Comparison of ENCODE assay signal across 1 cellular context in the genomic region with DNA sequence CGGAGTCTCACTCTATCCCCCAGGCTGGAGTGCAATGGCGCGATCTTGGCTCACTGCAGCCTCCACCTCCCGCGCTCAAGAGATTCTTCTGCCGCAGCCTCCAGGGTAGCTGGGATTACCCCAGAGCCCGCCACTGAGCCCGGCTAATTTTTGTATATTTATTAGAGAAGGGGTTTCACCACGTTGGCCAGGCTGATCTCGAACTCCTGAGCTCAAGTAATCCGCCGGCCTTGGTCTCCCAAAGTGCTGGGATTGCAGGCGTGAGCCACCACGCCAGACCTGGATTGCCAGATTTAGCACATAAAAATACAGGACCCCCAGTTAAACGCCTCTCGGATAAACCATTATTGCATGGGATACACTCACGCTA.
TF ChIP-seq lines count a peak whose summit lies in the region.

No MANE protein-coding gene starts in this region.

TF ChIP-seq in GM23338, 12 proteins besides CTCF, POLR2A, EP300 and RAD21 (continued from another document):
- TF ChIP-seq ZNF462 (CRISPR knock-in tag; IDR thresholded peaks at IDR 0.05) (no peak), REST (IDR thresholded peaks at IDR 0.05; ENCODE audit: unreplicated experiment) (no peak), EZH2phosphoT487 (IDR thresholded peaks at IDR 0.05; ENCODE audit: unreplicated experiment) (no peak), STAT1 (IDR thresholded peaks at IDR 0.05; ENCODE audit: unreplicated experiment) (no peak), CREB1 (CRISPR knock-in tag; IDR thresholded peaks at IDR 0.05; ENCODE audit: low read depth) (no peak), NANOG (IDR thresholded peaks at IDR 0.05; ENCODE audit: borderline replicate concordance) (no peak), POLR2AphosphoS5 (IDR thresholded peaks at IDR 0.05; ENCODE audit: low read depth) (no peak), JUNB (IDR thresholded peaks at IDR 0.05; ENCODE audit: unreplicated experiment) (no peak), EZH2 (IDR thresholded peaks at IDR 0.05; ENCODE audit: low read depth, unreplicated experiment) (no peak)
- TF ChIP-seq, protein P1, sequence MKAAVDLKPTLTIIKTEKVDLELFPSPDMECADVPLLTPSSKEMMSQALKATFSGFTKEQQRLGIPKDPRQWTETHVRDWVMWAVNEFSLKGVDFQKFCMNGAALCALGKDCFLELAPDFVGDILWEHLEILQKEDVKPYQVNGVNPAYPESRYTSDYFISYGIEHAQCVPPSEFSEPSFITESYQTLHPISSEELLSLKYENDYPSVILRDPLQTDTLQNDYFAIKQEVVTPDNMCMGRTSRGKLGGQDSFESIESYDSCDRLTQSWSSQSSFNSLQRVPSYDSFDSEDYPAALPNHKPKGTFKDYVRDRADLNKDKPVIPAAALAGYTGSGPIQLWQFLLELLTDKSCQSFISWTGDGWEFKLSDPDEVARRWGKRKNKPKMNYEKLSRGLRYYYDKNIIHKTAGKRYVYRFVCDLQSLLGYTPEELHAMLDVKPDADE (IDR thresholded peaks at IDR 0.05), result no peak
